In genomic region chr13:37914781-37915391, GRCh38 we compare ENCODE assay signal across 1 cellular context.
TF ChIP-seq lines count a peak whose summit lies in the region.

No MANE protein-coding gene starts in this region.

TF ChIP-seq in WTC11, 78 proteins besides CTCF, POLR2A, EP300 and RAD21 (continued from another document):
- TF ChIP-seq IRF1 (CRISPR knock-in tag; IDR thresholded peaks at IDR 0.05) (no peak), SP1 (CRISPR knock-in tag; conservative IDR thresholded peaks at IDR 0.05) (peak; percentile 53), ATF6 (CRISPR knock-in tag; IDR thresholded peaks at IDR 0.05) (no peak), OVOL2 (CRISPR knock-in tag; IDR thresholded peaks at IDR 0.05; ENCODE audit: borderline replicate concordance) (no peak), ZNF121 (CRISPR knock-in tag; IDR thresholded peaks at IDR 0.05) (no peak), MXD4 (CRISPR knock-in tag; IDR thresholded peaks at IDR 0.05; ENCODE audit: borderline replicate concordance) (peak; percentile 61; the same call in 1 of the 2 replicates), ERG (CRISPR knock-in tag; IDR thresholded peaks at IDR 0.05) (no peak), ATF2 (CRISPR knock-in tag; IDR thresholded peaks at IDR 0.05; ENCODE audit: borderline replicate concordance, low read depth) (no peak), NR1H2 (CRISPR knock-in tag; IDR thresholded peaks at IDR 0.05) (no peak), MAX (CRISPR knock-in tag; IDR thresholded peaks at IDR 0.05) (no peak), ETV6 (CRISPR knock-in tag; IDR thresholded peaks at IDR 0.05) (0 out of 2 replicates have a peak, but pooled peaks have one; percentile 33), ZSCAN18 (CRISPR knock-in tag; IDR thresholded peaks at IDR 0.05) (peak; percentile 92), FOXP4 (CRISPR knock-in tag; IDR thresholded peaks at IDR 0.05) (peak; percentile 53; the same call in 1 of the 2 replicates), ZNF425 (CRISPR knock-in tag; conservative IDR thresholded peaks at IDR 0.05) (no peak), TEAD1 (CRISPR knock-in tag; IDR thresholded peaks at IDR 0.05) (peak; percentile 37; the same call in 1 of the 2 replicates), ZNF263 (CRISPR knock-in tag; IDR thresholded peaks at IDR 0.05; ENCODE audit: low read depth) (no peak), ZNF532 (CRISPR knock-in tag; IDR thresholded peaks at IDR 0.05; ENCODE audit: borderline replicate concordance) (0 out of 2 replicates have a peak, but pooled peaks have one; percentile 64)
TF ChIP-seq in WTC11: peak in this region for 10.
